22 cellular contexts compared by ENCODE assay signal in genomic region chr4:138992676-138993075, GRCh38.
"Had no signal": no experiment of that assay in that cellular context is flagged by ENCODE, and none has a peak within 500 bp of the region (broad histone marks: within the 10 kb centered on the region; RNA-seq: fewer than 3 reads in every experiment).

No MANE protein-coding gene starts in this region.

- H3K27ac ChIP-seq: heart left ventricle, psoas muscle, right lobe of liver, spleen, testis, tibial nerve, upper lobe of right lung, vagina had no signal

- H3K27ac Mint-ChIP-seq: nephron progenitor cell; stimulated activated memory B cell treated with anti-CD40 and anti-IgM and Interleukin-4, amounts not matched to agents 10 μg/mL and 1 μg/mL and 100 μg/mL, for 72 hours had no signal

- H3K4me3 Mint-ChIP-seq: naive thymus-derived CD4-positive, alpha-beta T cell; nephron progenitor cell; stimulated activated memory B cell treated with anti-CD40 and anti-IgM and Interleukin-4, amounts not matched to agents 10 μg/mL and 1 μg/mL and 100 μg/mL, for 72 hours; stimulated activated naive CD8-positive, alpha-beta T cell treated with anti-CD3 and anti-CD28 coated beads, Interleukin-15, amount 100 ng/mL, for 72 hours had no signal

- H3K9me3 ChIP-seq: heart left ventricle, psoas muscle, right lobe of liver, spleen, testis, tibial nerve, upper lobe of right lung, vagina had no signal

- H3K4me1 Mint-ChIP-seq: nephron progenitor cell; stimulated activated naive CD8-positive, alpha-beta T cell treated with anti-CD3 and anti-CD28 coated beads, Interleukin-15, amount 100 ng/mL, for 72 hours had no signal

- H3K9me3 Mint-ChIP-seq: naive thymus-derived CD4-positive, alpha-beta T cell; stimulated activated memory B cell treated with anti-CD40 and anti-IgM and Interleukin-4, amounts not matched to agents 10 μg/mL and 1 μg/mL and 100 μg/mL, for 72 hours had no signal

- H3K4me3 ChIP-seq: heart left ventricle, lung, psoas muscle, right lobe of liver, spleen, testis, tibial nerve, upper lobe of right lung, vagina had no signal

- H3K27me3 ChIP-seq: heart left ventricle, right lobe of liver, spleen, testis, tibial nerve, upper lobe of right lung, vagina had no signal

- H3K36me3 Mint-ChIP-seq: stimulated activated memory B cell treated with anti-CD40 and anti-IgM and Interleukin-4, amounts not matched to agents 10 μg/mL and 1 μg/mL and 100 μg/mL, for 72 hours had no signal

- H3K36me3 ChIP-seq: heart left ventricle, right lobe of liver, spleen, tibial nerve, upper lobe of right lung, vagina had no signal

- H3K4me1 ChIP-seq: heart left ventricle, psoas muscle, right lobe of liver, spleen, testis, upper lobe of right lung, vagina had no signal

- H3K27me3 Mint-ChIP-seq: stimulated activated memory B cell treated with anti-CD40 and anti-IgM and Interleukin-4, amounts not matched to agents 10 μg/mL and 1 μg/mL and 100 μg/mL, for 72 hours; stimulated activated naive CD8-positive, alpha-beta T cell treated with anti-CD3 and anti-CD28 coated beads, Interleukin-15, amount 100 ng/mL, for 72 hours had no signal

- ATAC-seq: esophagus mucosa; heart left ventricle; left colon; left ventricle myocardium superior; naive thymus-derived CD4-positive, alpha-beta T cell; psoas muscle; right lobe of liver; stimulated activated memory B cell treated with anti-CD40 and anti-IgM and Interleukin-4, amounts not matched to agents 10 μg/mL and 1 μg/mL and 100 μg/mL, for 72 hours; stimulated activated naive CD8-positive, alpha-beta T cell treated with anti-CD3 and anti-CD28 coated beads, Interleukin-15, amount 100 ng/mL, for 72 hours; upper lobe of right lung had no signal

- DNase-seq: heart left ventricle; hippocampal formation; left colon; left ventricle myocardium superior; mesendoderm; naive thymus-derived CD4-positive, alpha-beta T cell; nephron progenitor cell; psoas muscle; retina; spleen; stimulated activated CD4-positive, alpha-beta T cell treated with anti-CD3 and anti-CD28 coated beads, Interleukin-15, amount 100 ng/mL, for 24 hours; stimulated activated CD4-positive, alpha-beta T cell treated with anti-CD3 and anti-CD28 coated beads, Interleukin-1b, Interleukin-23, amount 100 ng/mL, for 48 hours; stimulated activated CD4-positive, alpha-beta T cell treated with anti-CD3 and anti-CD28 coated beads, Interleukin-4, amount 100 ng/mL, for 24 hours; stimulated activated naive CD8-positive, alpha-beta T cell treated with anti-CD3 and anti-CD28 coated beads, Interleukin-15, amount 100 ng/mL, for 72 hours; testis; upper lobe of right lung had no signal
